Comparison of ENCODE assay signal across 8 cellular contexts in the genomic region with DNA sequence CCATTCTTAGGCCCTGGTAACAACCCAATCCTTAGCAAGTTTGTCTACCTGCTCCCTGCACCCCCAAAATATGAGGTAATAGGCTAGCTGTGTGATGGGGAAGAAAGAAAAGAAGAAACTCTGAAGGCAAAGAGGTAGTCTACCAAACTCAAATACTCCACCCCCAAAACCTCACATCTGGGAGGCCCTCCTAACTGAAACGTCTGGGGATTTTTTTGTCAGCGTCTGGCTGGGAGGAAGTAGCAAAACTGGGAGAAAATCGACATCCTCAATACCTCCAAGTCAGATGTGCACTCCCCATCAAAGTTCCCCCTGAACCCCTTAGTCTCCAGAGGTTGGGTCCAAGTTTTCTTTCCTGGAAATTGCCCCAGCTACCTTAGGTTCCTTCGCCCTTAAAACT. TPM values are rescaled to one million over a fixed set of nuclear protein-coding genes. Genes with fewer than 3 reads are reported as not detected.
DNase-seq lines count a peak whose midpoint lies in the region; ATAC-seq and TF ChIP-seq lines count a peak whose summit lies in the region.

No MANE protein-coding gene starts in this region.

- DNase-seq in heart right ventricle (no peak), left cardiac atrium (no peak), lung (ENCODE audit: low spot score) (no peak), vagina (ENCODE audit: extremely low spot score in 2 of 2) (no peak), iPS-NIHi7 (ENCODE audit: extremely low spot score) (no peak), epidermal melanocyte (ENCODE audit: insufficient read length, low spot score) (no peak)

- peak overlapping the region; percentile 59 to 78 (median 65) for H3K4me3 ChIP-seq in heart right ventricle
- peak overlapping the region; percentile 54 for H3K4me3 ChIP-seq in lung
- peak overlapping the region; percentile 63 to 67 for H3K4me3 ChIP-seq in vagina

- H3K27me3 ChIP-seq in heart right ventricle (no peaks in the 10 kb centered on the region), lung (ENCODE audit: control insufficient read depth, insufficient read depth) (no peaks in the 10 kb centered on the region), vagina (no peaks in the 10 kb centered on the region)

- TF ChIP-seq CTCF in heart right ventricle (IDR thresholded peaks at IDR 0.05), result no peak
- no peak for TF ChIP-seq CTCF in lung (IDR thresholded peaks at IDR 0.05; ENCODE audit: control extremely low read depth, extremely low read depth)
- TF ChIP-seq CTCF in vagina (IDR thresholded peaks at IDR 0.05), result no peak

- no peak for TF ChIP-seq POLR2A in vagina (IDR thresholded peaks at IDR 0.05)

- WGBS in heart right ventricle, 2 donors, result 12 to 17% methylated on average over 3 to 4 of the region's 4 CpGs
- 4 to 35% methylated on average over 4 of the region's 4 CpGs for WGBS in lung, 2 donors

- H3K9me3 ChIP-seq in heart right ventricle, result no peaks in the 10 kb centered on the region
- H3K9me3 ChIP-seq in lung (ENCODE audit: control insufficient read depth in 2 of 2, insufficient read depth in 1 of 2, low read length in 1 of 2), result peaks cover 0 to 2% of the 10 kb centered on the region in 2 donors
- no peaks in the 10 kb centered on the region for H3K9me3 ChIP-seq in vagina

- no peak for ATAC-seq in heart right ventricle
- no peak for ATAC-seq in left cardiac atrium
- no peak for ATAC-seq in lung (ENCODE audit: insufficient read depth, low FRiP score)
- ATAC-seq in HG02642 (IDR thresholded peaks at IDR 0.05; ENCODE audit: poor library complexity, unreplicated experiment), result no peak

- H3K4me1 ChIP-seq in heart right ventricle (peaks cover 0 to 49% (median 30%) of the 10 kb centered on the region in 9 donors), lung (ENCODE audit: control insufficient read depth in 2 of 2, insufficient read depth in 2 of 2, low read length in 2 of 2) (peaks cover 0 to 6% of the 10 kb centered on the region in 2 donors), vagina (peaks cover 22% of the 10 kb centered on the region)

- H3K36me3 ChIP-seq in heart right ventricle, result no peaks in the 10 kb centered on the region
- H3K36me3 ChIP-seq in lung (ENCODE audit: control insufficient read depth in 2 of 2, insufficient read depth in 2 of 2, low read length in 2 of 2), result no peaks in the 10 kb centered on the region
- H3K36me3 ChIP-seq in vagina, result no peaks in the 10 kb centered on the region

- H3K27ac ChIP-seq in heart right ventricle (peak overlapping the region in 7 of 10 donors; percentile 89 to 91 (median 90)), angular gyrus (ENCODE audit: low read depth, low read length) (peak overlapping the region; percentile 86), lung (ENCODE audit: low read depth in 1 of 2, low read length in 1 of 2) (peak overlapping the region; percentile 89 to 93), vagina (peak overlapping the region; percentile 88)

- intact Hi-C loops in heart right ventricle (cut with DNase I) (loop anchor here in 1 of 10 donors (10.0 kb wide), 1 partner anchor 223 kb away; no protein-coding TSS in a partner anchor), left cardiac atrium (cut with DNase I) (no loop called here), vagina (cut with DNase I) (no loop called here)

RNA-seq across cellular contexts. Expression of a gene that starts 1.0 kb away (rescaled TPM):
- total RNA-seq in heart right ventricle, result 10 to 100 TPM; 55.2 to 88.7 (median 61.5) TPM
- polyA plus RNA-seq in heart right ventricle, result 10 to 100 TPM; 14.9 to 30.9 TPM
- total RNA-seq in left cardiac atrium, result 10 to 100 TPM; 69.3 to 75.2 TPM
- 100 to 1,000 TPM in 1 of 2 donors, 10 to 100 TPM in 1; 96.7 to 102 TPM for total RNA-seq in lung
- 100 to 1,000 TPM in 1 of 2 donors, 10 to 100 TPM in 1; 35.0 to 100 TPM for polyA plus RNA-seq in lung
- 106 TPM for total RNA-seq in vagina
